ENCODE assay signal across 19 cellular contexts in the genomic region with DNA sequence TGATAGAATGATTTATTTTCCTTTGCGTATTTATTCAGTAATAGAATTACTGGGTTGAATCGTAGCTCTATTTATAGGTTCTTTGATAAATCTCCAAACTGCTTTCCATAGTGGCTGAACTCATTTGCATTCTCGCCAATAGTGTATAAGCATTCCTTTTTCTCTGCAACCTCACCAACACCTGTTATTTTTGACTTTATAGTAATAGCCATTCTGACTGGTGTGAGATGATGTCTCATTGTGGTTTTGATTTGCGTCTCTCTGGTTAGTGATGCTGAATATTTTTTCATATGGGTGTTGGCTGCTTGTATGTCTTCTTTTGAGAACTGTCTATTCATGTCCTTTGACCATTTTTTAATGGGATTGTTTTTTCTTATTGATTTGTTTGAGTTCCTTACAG.
DNase-seq lines count a peak whose midpoint lies in the region; ATAC-seq, FAIRE-seq and TF ChIP-seq lines count a peak whose summit lies in the region.
"Had no signal": no experiment of that assay in that cellular context is flagged by ENCODE, and none has a peak within 500 bp of the region (broad histone marks: within the 10 kb centered on the region; RNA-seq: fewer than 3 reads in every experiment).

No MANE protein-coding gene starts in this region.

- H3K4me3 Mint-ChIP-seq in CD4-positive, alpha-beta memory T cell: no peak overlapping the region
- H3K4me3 Mint-ChIP-seq: CD8-positive, alpha-beta T cell; GM23338; H9 had no signal

- FAIRE-seq in GM19239 (lab: Jason Lieb, UNC): peak; percentile 11
- FAIRE-seq in colon (lab: Jason Lieb, UNC): peak; percentile 78
- FAIRE-seq in pancreas (lab: Jason Lieb, UNC): peak; percentile 80
- FAIRE-seq: G401.6, GM12892 had no signal

- intact Hi-C loops in pancreas (cut with DNase I) (no loop called here), sigmoid colon (cut with DNase I) (no loop called here)
- intact Hi-C loops in CD4-positive, alpha-beta memory T cell (cut with micrococcal nuclease): no loop called here

- no peaks in the 10 kb centered on the region for H3K36me3 ChIP-seq in pancreas
- no peaks in the 10 kb centered on the region for H3K36me3 ChIP-seq in CD4-positive, alpha-beta memory T cell (ENCODE audit: insufficient read depth, low read length)
- no peaks in the 10 kb centered on the region for H3K36me3 ChIP-seq in sigmoid colon

- H3K27ac ChIP-seq in pancreas (no peak overlapping the region), sigmoid colon (no peak overlapping the region)
- H3K27ac ChIP-seq in CD4-positive, alpha-beta memory T cell (ENCODE audit: low read depth, low read length): no peak overlapping the region

- H3K4me1 Mint-ChIP-seq in CD4-positive, alpha-beta memory T cell: no peaks in the 10 kb centered on the region

- H3K9me3 Mint-ChIP-seq in CD4-positive, alpha-beta memory T cell: peaks cover 0 to 15% (median 6%) of the 10 kb centered on the region in 8 donors

- no peaks in the 10 kb centered on the region for H3K27me3 Mint-ChIP-seq in CD4-positive, alpha-beta memory T cell

- H3K36me3 Mint-ChIP-seq in CD4-positive, alpha-beta memory T cell: peaks cover 0 to 5% of the 10 kb centered on the region in 2 donors
- H3K36me3 Mint-ChIP-seq: CD8-positive, alpha-beta T cell had no signal

- TF ChIP-seq CTCF in pancreas (IDR thresholded peaks at IDR 0.05) (no peak), sigmoid colon (IDR thresholded peaks at IDR 0.05) (no peak)

- POLR2A ChIA-PET in CD4-positive, alpha-beta memory T cell (lab: Charles Lee; ENCODE audit: partially characterized antibody): no interaction called here

- H3K27me3 ChIP-seq in pancreas (no peaks in the 10 kb centered on the region), sigmoid colon (no peaks in the 10 kb centered on the region)
- no peaks in the 10 kb centered on the region for H3K27me3 ChIP-seq in CD4-positive, alpha-beta memory T cell (ENCODE audit: insufficient read depth, low read length)

- no peaks in the 10 kb centered on the region for H3K9me3 ChIP-seq in pancreas
- H3K9me3 ChIP-seq in CD4-positive, alpha-beta memory T cell (ENCODE audit: control insufficient read depth in 1 of 2, low read length in 2 of 2): no peaks in the 10 kb centered on the region
- no peaks in the 10 kb centered on the region for H3K9me3 ChIP-seq in sigmoid colon
- H3K9me3 ChIP-seq: Caco-2 had no signal

- TF ChIP-seq POLR2A in sigmoid colon (IDR thresholded peaks at IDR 0.05): no peak

- no peak overlapping the region for H3K27ac Mint-ChIP-seq in CD4-positive, alpha-beta memory T cell
- H3K27ac Mint-ChIP-seq: CD8-positive, alpha-beta T cell; GM23338; H9 had no signal

- ATAC-seq in pancreas (no peak), GM21528 (IDR thresholded peaks at IDR 0.05; ENCODE audit: low FRiP score, unreplicated experiment) (no peak)
- ATAC-seq: CD8-positive, alpha-beta T cell; GM23338; HCT116 had no signal

- DNase-seq in GM19239 (ENCODE audit: insufficient read length, low spot score) (no peak), NCI-H526 (lab: John Stamatoyannopoulos, UW) (peak; percentile 82 to 84), pancreas (no peak), ureter (ENCODE audit: low spot score) (no peak), sigmoid colon (no peak)
- DNase-seq in CD4-positive, alpha-beta memory T cell: no peak
- DNase-seq: 8988T; C1 segment of cervical spinal cord; Caco-2; CD8-positive, alpha-beta T cell; DMS153; DND-41; H9 had no signal

- 80 to 89% methylated on average over 4 of the region's 4 CpGs for WGBS in pancreas, 2 donors
- 87 to 92% methylated on average over 4 of the region's 4 CpGs for WGBS in sigmoid colon, 2 donors

- H3K4me1 ChIP-seq in pancreas (no peaks in the 10 kb centered on the region), sigmoid colon (no peaks in the 10 kb centered on the region)
- no peaks in the 10 kb centered on the region for H3K4me1 ChIP-seq in CD4-positive, alpha-beta memory T cell (ENCODE audit: insufficient read depth, low read length)
- H3K4me1 ChIP-seq: Caco-2 had no signal

- no peak overlapping the region for H3K4me3 ChIP-seq in pancreas
- no peak overlapping the region for H3K4me3 ChIP-seq in CD4-positive, alpha-beta memory T cell (ENCODE audit: low read length in 2 of 2)
- no peak overlapping the region for H3K4me3 ChIP-seq in sigmoid colon
- H3K4me3 ChIP-seq: GM23338 had no signal

- TF ChIP-seq EP300 in sigmoid colon (IDR thresholded peaks at IDR 0.05): no peak

- CTCF ChIA-PET in CD4-positive, alpha-beta memory T cell (lab: Charles Lee; ENCODE audit: partially characterized antibody): no interaction called here

Comparison
In these comparisons a context has a peak if more than half of its experiments do, and no peak if none do; other contexts are left out.
1. DNase-seq: peak in NCI-H526 (2 of 2); none in GM19239 (single experiment), pancreas (0 of 6), ureter (single experiment), CD4-positive, alpha-beta memory T cell (0 of 5) and sigmoid colon (single experiment).